In genomic region chr2:55099493-55099877, GRCh38 we compare ENCODE assay signal across 13 cellular contexts. TPM values are rescaled to one million over a fixed set of nuclear protein-coding genes. Genes with fewer than 3 reads are reported as not detected.
DNase-seq lines count a peak whose midpoint lies in the region; ATAC-seq, FAIRE-seq and TF ChIP-seq lines count a peak whose summit lies in the region.
"Had no signal": no experiment of that assay in that cellular context is flagged by ENCODE, and none has a peak within 500 bp of the region (broad histone marks: within the 10 kb centered on the region; RNA-seq: fewer than 3 reads in every experiment).

No MANE protein-coding gene starts in this region.

- H4K91ac ChIP-seq in trophoblast cell (ENCODE audit: low read depth, low read length) = no peak overlapping the region

- no peak overlapping the region for H4K12ac ChIP-seq in trophoblast cell (ENCODE audit: low read depth, low read length)

- no peaks in the 10 kb centered on the region for H3K27me3 ChIP-seq in ACC112 (ENCODE audit: insufficient read depth, low read length)
- H3K27me3 ChIP-seq in astrocyte (ENCODE audit: insufficient read depth, low read length) = no peaks in the 10 kb centered on the region
- H3K27me3 ChIP-seq in trophoblast cell (ENCODE audit: insufficient read depth, low read length) = no peaks in the 10 kb centered on the region

- POLR2A ChIA-PET in HEK293 (lab: Yijun Ruan, JAX) = interaction anchor here (1.0 kb wide), 1 partner anchor 49 kb away, joined by 3 read pairs; the partner anchor contains the start of gene RTN4

- no peaks in the 10 kb centered on the region for H3K27me3 Mint-ChIP-seq in astrocyte (ENCODE audit: low read depth, unreplicated experiment)
- H3K27me3 Mint-ChIP-seq in mesothelial cell of epicardium (ENCODE audit: low read depth) = no peaks in the 10 kb centered on the region

- H2BK12ac ChIP-seq in trophoblast cell (ENCODE audit: low read length) = no peak overlapping the region

- no peak overlapping the region for H3K4me3 Mint-ChIP-seq in astrocyte (ENCODE audit: unreplicated experiment)
- H3K4me3 Mint-ChIP-seq in mesothelial cell of epicardium = no peak overlapping the region
- H3K4me3 Mint-ChIP-seq: neural crest cell had no signal

- H4K8ac ChIP-seq in trophoblast cell (ENCODE audit: low read depth, low read length) = no peak overlapping the region

- DNase-seq in astrocyte (ENCODE audit: low read depth) (no peak), trophoblast cell (no peak), mesothelial cell of epicardium (ENCODE audit: low spot score in 2 of 2, unreplicated experiment in 2 of 2) (no peak), left lobe of liver (ENCODE audit: low spot score) (no peak), cerebellum (ENCODE audit: low spot score) (no peak), inferior parietal cortex (ENCODE audit: extremely low spot score) (no peak)
- DNase-seq: activated gamma-delta T cell, kidney, NCI-H1436 treated with DMSO at 0.1 percent for 48 hours, SW 1271 had no signal

- H2BK5ac ChIP-seq in trophoblast cell (ENCODE audit: low read depth, low read length, poor library complexity) = no peak overlapping the region

- H3K9ac ChIP-seq in astrocyte (ENCODE audit: low read length) (peak overlapping the region; percentile 21), trophoblast cell (ENCODE audit: low read length) (no peak overlapping the region)

- CTCF ChIA-PET in HEK293 (lab: Yijun Ruan, JAX) = interaction anchor here (1.9 kb wide), 1 partner anchor 69 kb away, joined by 6 read pairs; no protein-coding TSS in a partner anchor

- peak overlapping the region; percentile 93 for H3K27ac ChIP-seq in ACC112 (ENCODE audit: low read depth, low read length)
- H3K27ac ChIP-seq in HEK293 (ENCODE audit: extremely low read depth, low read depth, low read length) = peak overlapping the region; percentile 54; the same call in 1 of the 2 replicates
- peak overlapping the region; percentile 58 for H3K27ac ChIP-seq in astrocyte (ENCODE audit: low read depth, low read length)
- H3K27ac ChIP-seq in trophoblast cell (ENCODE audit: low read depth, low read length) = no peak overlapping the region

- peak overlapping the region; percentile 58 for H3K27ac Mint-ChIP-seq in astrocyte (ENCODE audit: unreplicated experiment)
- H3K27ac Mint-ChIP-seq in mesothelial cell of epicardium = no peak overlapping the region

- H3K4me2 ChIP-seq in astrocyte (ENCODE audit: low read length) (peak overlapping the region; percentile 43), trophoblast cell (ENCODE audit: low read length) (no peak overlapping the region)

- TF ChIP-seq CTCF in HEK293 (tag by site-specific recombination; IDR thresholded peaks at IDR 0.05) (no peak), astrocyte (IDR thresholded peaks at IDR 0.05; ENCODE audit: insufficient read depth, low read depth, low read length) (no peak), mesothelial cell of epicardium (IDR thresholded peaks at IDR 0.05; ENCODE audit: unreplicated experiment) (no peak)

- no peak overlapping the region for H2AFZ ChIP-seq in ACC112 (ENCODE audit: low read length, unreplicated experiment)
- no peak overlapping the region for H2AFZ ChIP-seq in astrocyte (ENCODE audit: low read depth, low read length)
- H2AFZ ChIP-seq in trophoblast cell (ENCODE audit: insufficient read depth, low read length, poor library complexity) = no peak overlapping the region

- H3K18ac ChIP-seq in trophoblast cell (ENCODE audit: low read length) = no peak overlapping the region

- no peak overlapping the region for H3K14ac ChIP-seq in trophoblast cell (ENCODE audit: low read length)

- H3K9me3 ChIP-seq in HEK293 (ENCODE audit: control insufficient read depth, insufficient read depth, low read depth, low read length) (no peaks in the 10 kb centered on the region), astrocyte (ENCODE audit: insufficient read depth, low read depth, low read length) (no peaks in the 10 kb centered on the region), trophoblast cell (ENCODE audit: insufficient read depth, low read depth, low read length) (no peaks in the 10 kb centered on the region)

- no peak overlapping the region for H2BK120ac ChIP-seq in trophoblast cell (ENCODE audit: insufficient read depth, low read length, poor library complexity)

- no peak overlapping the region for H3K23ac ChIP-seq in trophoblast cell (ENCODE audit: low read length)

- H3K36me3 Mint-ChIP-seq in astrocyte (ENCODE audit: low read depth, unreplicated experiment) (no peaks in the 10 kb centered on the region), mesothelial cell of epicardium (no peaks in the 10 kb centered on the region)

- ATAC-seq in left lobe of liver = no peak

- peaks cover 60% of the 10 kb centered on the region for H3K4me1 ChIP-seq in ACC112 (ENCODE audit: control insufficient read depth, insufficient read depth, low read length, unreplicated experiment)
- peaks cover 6% of the 10 kb centered on the region for H3K4me1 ChIP-seq in HEK293 (ENCODE audit: control insufficient read depth, insufficient read depth, low read length)
- peaks cover 42% of the 10 kb centered on the region for H3K4me1 ChIP-seq in astrocyte (ENCODE audit: insufficient read depth, low read length)
- H3K4me1 ChIP-seq in trophoblast cell (ENCODE audit: control insufficient read depth in 1 of 2, insufficient read depth in 2 of 2, low read length in 2 of 2) = peaks cover 0 to 3% of the 10 kb centered on the region in 2 experiments

- H2AK5ac ChIP-seq in trophoblast cell (ENCODE audit: low read length) = peak overlapping the region; percentile 50

- WGBS in trophoblast cell (ENCODE audit: extremely low coverage, insufficient coverage, insufficient read length) = no CpG with 5 or more reads among the region's 2 CpGs

- no peaks in the 10 kb centered on the region for H3K79me1 ChIP-seq in trophoblast cell (ENCODE audit: low read length)

- no peaks in the 10 kb centered on the region for H3K36me3 ChIP-seq in ACC112 (ENCODE audit: insufficient read depth, low read length)
- no peaks in the 10 kb centered on the region for H3K36me3 ChIP-seq in HEK293 (ENCODE audit: control insufficient read depth in 2 of 2, insufficient read depth in 1 of 2, low read length in 2 of 2)
- H3K36me3 ChIP-seq in astrocyte (ENCODE audit: insufficient read depth, low read length) = no peaks in the 10 kb centered on the region
- H3K36me3 ChIP-seq in trophoblast cell (ENCODE audit: control insufficient read depth in 1 of 2, insufficient read depth in 2 of 2, low read length in 2 of 2) = no peaks in the 10 kb centered on the region

- H3K9me3 Mint-ChIP-seq in astrocyte (ENCODE audit: unreplicated experiment) = no peaks in the 10 kb centered on the region
- no peaks in the 10 kb centered on the region for H3K9me3 Mint-ChIP-seq in mesothelial cell of epicardium
- H3K9me3 Mint-ChIP-seq: neural crest cell had no signal

- H3K4me3 ChIP-seq in ACC112 (ENCODE audit: low read depth, low read length) (peak overlapping the region; percentile 36; the same call in 1 of the 2 replicates), HEK293 (ENCODE audit: low read depth, low read length) (no peak overlapping the region), astrocyte (ENCODE audit: insufficient read depth, low read depth, low read length) (no peak overlapping the region), trophoblast cell (ENCODE audit: low read depth, low read length) (no peak overlapping the region)

- FAIRE-seq in astrocyte (lab: Jason Lieb, UNC) = no peak
- FAIRE-seq: kidney had no signal

- H4K20me1 ChIP-seq in astrocyte (ENCODE audit: insufficient read depth, low read length) = no peaks in the 10 kb centered on the region

- H3K4ac ChIP-seq in trophoblast cell (ENCODE audit: low read depth, low read length) = no peak overlapping the region

- H3K79me2 ChIP-seq in ACC112 (ENCODE audit: control insufficient read depth, insufficient read depth, low read length, unreplicated experiment) = no peaks in the 10 kb centered on the region
- H3K79me2 ChIP-seq in astrocyte (ENCODE audit: insufficient read depth, low read length) = no peaks in the 10 kb centered on the region
- no peaks in the 10 kb centered on the region for H3K79me2 ChIP-seq in trophoblast cell (ENCODE audit: control insufficient read depth, insufficient read depth, low read length, poor library complexity)

- H3K4me1 Mint-ChIP-seq in astrocyte (ENCODE audit: low read depth, unreplicated experiment) (peaks cover 11% of the 10 kb centered on the region), mesothelial cell of epicardium (peaks cover 2% of the 10 kb centered on the region)
- H3K4me1 Mint-ChIP-seq: neural crest cell had no signal

TF ChIP-seq in HEK293, 187 proteins besides CTCF, POLR2A, EP300 and RAD21 (continues in another document):
- TF ChIP-seq KLF16 (tag by site-specific recombination; IDR thresholded peaks at IDR 0.05) (no peak), ZNF600 (tag by site-specific recombination; IDR thresholded peaks at IDR 0.05) (no peak), ZNF549 (tag by site-specific recombination; IDR thresholded peaks at IDR 0.05) (no peak), ZNF791 (tag by site-specific recombination; IDR thresholded peaks at IDR 0.05) (no peak), ZNF394 (tag by site-specific recombination; IDR thresholded peaks at IDR 0.05; ENCODE audit: borderline replicate concordance) (no peak), ZNF112 (tag by site-specific recombination; IDR thresholded peaks at IDR 0.05) (no peak), ZNF558 (tag by site-specific recombination; IDR thresholded peaks at IDR 0.05) (no peak), ZNF174 (tag by site-specific recombination; IDR thresholded peaks at IDR 0.05) (no peak), ZNF704 (tag by site-specific recombination; IDR thresholded peaks at IDR 0.05) (no peak), GFI1B (tag by site-specific recombination; IDR thresholded peaks at IDR 0.05) (no peak), ZNF626 (tag by site-specific recombination; IDR thresholded peaks at IDR 0.05) (no peak), ZNF664 (tag by site-specific recombination; IDR thresholded peaks at IDR 0.05) (no peak), PRDM1 (tag by site-specific recombination; IDR thresholded peaks at IDR 0.05) (no peak)

RNA-seq across cellular contexts. Expression of gene RTN4, which starts 49.2 kb away (rescaled TPM):
- total RNA-seq in astrocyte (509 and 541 TPM in 2 replicates), mesothelial cell of epicardium (173 to 179 TPM (median 178 TPM) in 3 replicates), left lobe of liver (183 TPM), cerebellum (362 TPM)
- polyA plus RNA-seq in trophoblast cell (2013) = 687 and 700 TPM in 2 replicates
